In genomic region chr5:9362600-9362999, GRCh38 we compare ENCODE assay signal across 13 cellular contexts.
DNase-seq lines count a peak whose midpoint lies in the region; ATAC-seq and TF ChIP-seq lines count a peak whose summit lies in the region.
"Had no signal": no experiment of that assay in that cellular context is flagged by ENCODE, and none has a peak within 500 bp of the region (broad histone marks: within the 10 kb centered on the region; RNA-seq: fewer than 3 reads in every experiment).

No MANE protein-coding gene starts in this region.

- H3K9me2 ChIP-seq in GM23338 (ENCODE audit: insufficient read depth), result 0 out of 2 replicates have a peak, but pooled peaks cover 4% of the 10 kb centered on the region

- peak overlapping the region; percentile 38 for H3K27ac Mint-ChIP-seq in activated CD4-positive, alpha-beta memory T cell treated with anti-CD3 and anti-CD28 coated beads, Interleukin-2, amount 10 ng/mL, durations not matched to agents 7 days and 5 days
- no peak overlapping the region for H3K27ac Mint-ChIP-seq in activated CD4-positive, alpha-beta memory T cell treated with anti-CD3 and anti-CD28 coated beads for 36 hours
- no peak overlapping the region for H3K27ac Mint-ChIP-seq in stimulated activated naive B cell treated with anti-CD40 and anti-IgM and Interleukin-4, amounts not matched to agents 10 μg/mL and 1 μg/mL and 100 μg/mL, for 72 hours
- H3K27ac Mint-ChIP-seq in natural killer cell (no peak overlapping the region), GM23338 (no peak overlapping the region)
- H3K27ac Mint-ChIP-seq: activated CD4-positive, alpha-beta T cell treated with anti-CD3 and anti-CD28 coated beads, Interleukin-2, amount 10 ng/mL, durations not matched to agents 7 days and 5 days; activated naive CD4-positive, alpha-beta T cell treated with anti-CD3 and anti-CD28 coated beads for 36 hours had no signal

- CTCF ChIA-PET in activated CD4-positive, alpha-beta memory T cell treated with anti-CD3 and anti-CD28 coated beads, Interleukin-2, amount 10 ng/mL, durations not matched to agents 7 days and 5 days (lab: Charles Lee), result interaction anchor here (1.3 kb wide), 1 partner anchor 182 kb away, joined by 3 read pairs; no protein-coding TSS in a partner anchor
- CTCF ChIA-PET in activated CD4-positive, alpha-beta memory T cell treated with anti-CD3 and anti-CD28 coated beads for 36 hours (lab: Charles Lee), result interaction anchor here (0.7 to 1.9 kb wide), 3 partner anchors 176 to 1435 kb away, joined by 3 to 11 read pairs (median 3); no protein-coding TSS in a partner anchor

- no peak for DNase-seq in activated CD4-positive, alpha-beta memory T cell treated with anti-CD3 and anti-CD28 coated beads, Interleukin-2, amount 10 ng/mL, durations not matched to agents 7 days and 5 days
- no peak for DNase-seq in activated CD4-positive, alpha-beta memory T cell treated with anti-CD3 and anti-CD28 coated beads for 36 hours
- no peak for DNase-seq in stimulated activated naive B cell treated with anti-CD40 and anti-IgM and Interleukin-4, amounts not matched to agents 10 μg/mL and 1 μg/mL and 100 μg/mL, for 72 hours
- DNase-seq in natural killer cell (no peak), GM23338 (ENCODE audit: low spot score) (no peak), DMS 273 treated with DMSO at 0.1 percent for 48 hours (lab: John Stamatoyannopoulos, UW) (no peak)
- DNase-seq: activated CD4-positive, alpha-beta T cell treated with anti-CD3 and anti-CD28 coated beads, Interleukin-2, amount 10 ng/mL, durations not matched to agents 7 days and 5 days; activated naive CD4-positive, alpha-beta T cell treated with anti-CD3 and anti-CD28 coated beads for 36 hours; DMS79; NCI-H526 had no signal

- intact Hi-C loops in activated CD4-positive, alpha-beta memory T cell treated with anti-CD3 and anti-CD28 coated beads for 36 hours (cut with micrococcal nuclease), result loop anchor here (1.0 to 10.0 kb wide), 5 partner anchors 43 to 882 kb away; partner anchors contain the start of gene ATPSCKMT
- intact Hi-C loops in natural killer cell (cut with micrococcal nuclease), result no loop called here

- no peaks in the 10 kb centered on the region for H3K27me3 ChIP-seq in GM23338 (ENCODE audit: insufficient read depth)

- POLR2A ChIA-PET in activated CD4-positive, alpha-beta memory T cell treated with anti-CD3 and anti-CD28 coated beads, Interleukin-2, amount 10 ng/mL, durations not matched to agents 7 days and 5 days (lab: Charles Lee), result no interaction called here
- POLR2A ChIA-PET in activated CD4-positive, alpha-beta memory T cell treated with anti-CD3 and anti-CD28 coated beads for 36 hours (lab: Charles Lee), result no interaction called here

- no peaks in the 10 kb centered on the region for H3F3A ChIP-seq in GM23338 (replicated peaks; ENCODE audit: low read depth)

- no peak overlapping the region for H3K4me2 ChIP-seq in GM23338

- no peaks in the 10 kb centered on the region for H3K36me3 Mint-ChIP-seq in activated CD4-positive, alpha-beta memory T cell treated with anti-CD3 and anti-CD28 coated beads, Interleukin-2, amount 10 ng/mL, durations not matched to agents 7 days and 5 days (ENCODE audit: low read depth)
- no peaks in the 10 kb centered on the region for H3K36me3 Mint-ChIP-seq in activated CD4-positive, alpha-beta memory T cell treated with anti-CD3 and anti-CD28 coated beads for 36 hours
- no peaks in the 10 kb centered on the region for H3K36me3 Mint-ChIP-seq in stimulated activated naive B cell treated with anti-CD40 and anti-IgM and Interleukin-4, amounts not matched to agents 10 μg/mL and 1 μg/mL and 100 μg/mL, for 72 hours
- no peaks in the 10 kb centered on the region for H3K36me3 Mint-ChIP-seq in natural killer cell
- H3K36me3 Mint-ChIP-seq in GM23338 (ENCODE audit: low read depth), result no peaks in the 10 kb centered on the region

- H3K27ac ChIP-seq in GM23338 (ENCODE audit: low read depth), result no peak overlapping the region
- H3K27ac ChIP-seq: 22Rv1 had no signal

- ATAC-seq in GM21825 (IDR thresholded peaks at IDR 0.05; ENCODE audit: unreplicated experiment) (peak; percentile 58), HG03196 (IDR thresholded peaks at IDR 0.05; ENCODE audit: unreplicated experiment) (peak; percentile 40), natural killer cell (no peak), GM23338 (no peak)
- ATAC-seq in stimulated activated naive B cell treated with anti-CD40 and anti-IgM and Interleukin-4, amounts not matched to agents 10 μg/mL and 1 μg/mL and 100 μg/mL, for 72 hours (replicated peaks), result peak; percentile 41 to 77

- no peaks in the 10 kb centered on the region for H3K27me3 Mint-ChIP-seq in activated CD4-positive, alpha-beta memory T cell treated with anti-CD3 and anti-CD28 coated beads, Interleukin-2, amount 10 ng/mL, durations not matched to agents 7 days and 5 days
- H3K27me3 Mint-ChIP-seq in activated CD4-positive, alpha-beta memory T cell treated with anti-CD3 and anti-CD28 coated beads for 36 hours, result no peaks in the 10 kb centered on the region
- H3K27me3 Mint-ChIP-seq in stimulated activated naive B cell treated with anti-CD40 and anti-IgM and Interleukin-4, amounts not matched to agents 10 μg/mL and 1 μg/mL and 100 μg/mL, for 72 hours, result no peaks in the 10 kb centered on the region
- no peaks in the 10 kb centered on the region for H3K27me3 Mint-ChIP-seq in natural killer cell (ENCODE audit: low read depth in 2 of 2)
- H3K27me3 Mint-ChIP-seq in GM23338 (ENCODE audit: insufficient read depth, low read depth, poor library complexity), result peaks cover 4% of the 10 kb centered on the region
- H3K27me3 Mint-ChIP-seq: activated CD4-positive, alpha-beta T cell treated with anti-CD3 and anti-CD28 coated beads, Interleukin-2, amount 10 ng/mL, durations not matched to agents 7 days and 5 days had no signal

- H3K4me1 ChIP-seq in GM23338 (ENCODE audit: insufficient read depth), result peaks cover 17% of the 10 kb centered on the region

- H3K79me2 ChIP-seq in GM23338 (replicated peaks; ENCODE audit: insufficient read depth), result no peaks in the 10 kb centered on the region

- no peak overlapping the region for H3K4me3 ChIP-seq in GM23338

- H3K36me3 ChIP-seq in GM23338 (ENCODE audit: insufficient read depth), result no peaks in the 10 kb centered on the region

- no peaks in the 10 kb centered on the region for H4K20me1 ChIP-seq in GM23338 (replicated peaks; ENCODE audit: insufficient read depth)

- no peaks in the 10 kb centered on the region for H3K9me3 Mint-ChIP-seq in activated CD4-positive, alpha-beta memory T cell treated with anti-CD3 and anti-CD28 coated beads, Interleukin-2, amount 10 ng/mL, durations not matched to agents 7 days and 5 days
- H3K9me3 Mint-ChIP-seq in activated CD4-positive, alpha-beta memory T cell treated with anti-CD3 and anti-CD28 coated beads for 36 hours, result no peaks in the 10 kb centered on the region
- H3K9me3 Mint-ChIP-seq in stimulated activated naive B cell treated with anti-CD40 and anti-IgM and Interleukin-4, amounts not matched to agents 10 μg/mL and 1 μg/mL and 100 μg/mL, for 72 hours, result peaks cover 3 to 13% of the 10 kb centered on the region in 2 donors
- H3K9me3 Mint-ChIP-seq in natural killer cell (peaks cover 2 to 9% of the 10 kb centered on the region in 2 donors), GM23338 (no peaks in the 10 kb centered on the region)
- H3K9me3 Mint-ChIP-seq: activated CD4-positive, alpha-beta T cell treated with anti-CD3 and anti-CD28 coated beads, Interleukin-2, amount 10 ng/mL, durations not matched to agents 7 days and 5 days; activated naive CD4-positive, alpha-beta T cell treated with anti-CD3 and anti-CD28 coated beads for 36 hours had no signal

- no peak for TF ChIP-seq CTCF in natural killer cell (IDR thresholded peaks at IDR 0.05)
- no peak for TF ChIP-seq CTCF in GM23338 (conservative IDR thresholded peaks at IDR 0.05; ENCODE audit: low read depth in 2 of 2)

- H3K4me3 Mint-ChIP-seq in activated CD4-positive, alpha-beta memory T cell treated with anti-CD3 and anti-CD28 coated beads, Interleukin-2, amount 10 ng/mL, durations not matched to agents 7 days and 5 days, result no peak overlapping the region
- H3K4me3 Mint-ChIP-seq in activated CD4-positive, alpha-beta memory T cell treated with anti-CD3 and anti-CD28 coated beads for 36 hours, result no peak overlapping the region
- H3K4me3 Mint-ChIP-seq in stimulated activated naive B cell treated with anti-CD40 and anti-IgM and Interleukin-4, amounts not matched to agents 10 μg/mL and 1 μg/mL and 100 μg/mL, for 72 hours, result no peak overlapping the region
- H3K4me3 Mint-ChIP-seq in natural killer cell (no peak overlapping the region), GM23338 (no peak overlapping the region)
- H3K4me3 Mint-ChIP-seq: activated CD4-positive, alpha-beta T cell treated with anti-CD3 and anti-CD28 coated beads, Interleukin-2, amount 10 ng/mL, durations not matched to agents 7 days and 5 days; activated naive CD4-positive, alpha-beta T cell treated with anti-CD3 and anti-CD28 coated beads for 36 hours had no signal

- H3K4me1 Mint-ChIP-seq in activated CD4-positive, alpha-beta memory T cell treated with anti-CD3 and anti-CD28 coated beads, Interleukin-2, amount 10 ng/mL, durations not matched to agents 7 days and 5 days, result peaks cover 23% of the 10 kb centered on the region
- peaks cover 19% of the 10 kb centered on the region for H3K4me1 Mint-ChIP-seq in activated CD4-positive, alpha-beta memory T cell treated with anti-CD3 and anti-CD28 coated beads for 36 hours (ENCODE audit: low read depth)
- H3K4me1 Mint-ChIP-seq in stimulated activated naive B cell treated with anti-CD40 and anti-IgM and Interleukin-4, amounts not matched to agents 10 μg/mL and 1 μg/mL and 100 μg/mL, for 72 hours, result peaks cover 2 to 6% of the 10 kb centered on the region in 2 donors
- no peaks in the 10 kb centered on the region for H3K4me1 Mint-ChIP-seq in natural killer cell
- peaks cover 15% of the 10 kb centered on the region; the same call in 2 of the 3 replicates for H3K4me1 Mint-ChIP-seq in GM23338

- H2AFZ ChIP-seq in GM23338, result no peak overlapping the region

TF ChIP-seq in GM23338, 12 proteins besides CTCF, POLR2A, EP300 and RAD21 (continues in another document):
- no peak for TF ChIP-seq JUNB (IDR thresholded peaks at IDR 0.05; ENCODE audit: unreplicated experiment)
- TF ChIP-seq EZH2phosphoT487 (IDR thresholded peaks at IDR 0.05; ENCODE audit: unreplicated experiment), result no peak
- TF ChIP-seq STAT1 (IDR thresholded peaks at IDR 0.05; ENCODE audit: unreplicated experiment), result no peak
- TF ChIP-seq ZNF331 (CRISPR knock-in tag; IDR thresholded peaks at IDR 0.05; ENCODE audit: low read depth), result no peak

Comparison
In these comparisons a context has a peak if more than half of its experiments do, and no peak if none do; other contexts are left out.
1. ATAC-seq: peak in GM21825 (single experiment), HG03196 (single experiment) and stimulated activated naive B cell treated with anti-CD40 and anti-IgM and Interleukin-4, amounts not matched to agents 10 μg/mL and 1 μg/mL and 100 μg/mL, for 72 hours (2 of 2); none in natural killer cell (0 of 3) and GM23338 (single experiment).